10 cellular contexts compared by ENCODE assay signal in the genomic region with DNA sequence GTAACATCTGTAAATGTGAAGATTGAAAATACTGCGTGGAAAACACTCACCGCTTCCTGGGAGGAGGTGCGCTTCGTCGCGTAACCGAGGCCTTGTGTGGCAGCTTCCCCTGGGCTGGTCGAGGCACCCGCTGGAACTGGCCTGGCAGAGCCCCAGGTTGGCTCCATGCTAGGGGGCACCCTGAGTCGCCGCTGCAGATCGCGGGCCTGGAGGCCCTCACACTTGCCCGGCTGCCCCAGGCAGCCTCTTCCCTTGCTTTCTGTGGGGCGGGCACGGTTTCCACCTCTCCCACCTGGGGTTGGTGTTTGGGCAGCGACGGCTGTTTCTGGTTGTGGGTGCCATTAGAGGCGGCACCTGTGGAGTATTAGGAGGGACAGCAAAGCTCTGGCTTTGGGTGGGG. TPM values are rescaled to one million over a fixed set of nuclear protein-coding genes. Genes with fewer than 3 reads are reported as not detected.
DNase-seq lines count a peak whose midpoint lies in the region; ATAC-seq and TF ChIP-seq lines count a peak whose summit lies in the region.
"Had no signal": no experiment of that assay in that cellular context is flagged by ENCODE, and none has a peak within 500 bp of the region (broad histone marks: within the 10 kb centered on the region; RNA-seq: fewer than 3 reads in every experiment).

No MANE protein-coding gene starts in this region.

- 66 to 77% (median 73%) methylated on average over 19 of the region's 19 CpGs for WGBS in ovary, 3 donors

- peak overlapping the region; percentile 78 for H2AFZ ChIP-seq in fibroblast of lung (ENCODE audit: low read length)

- peak overlapping the region in 7 of 10 experiments; percentile 10 to 65 (median 54); a peak in 9 of 20 replicates for H3K4me3 ChIP-seq in BLaER1 treated with 17β-estradiol and CSF1 and Interleukin-3, amounts not matched to agents 10 nM and 100 nM
- H3K4me3 ChIP-seq in fibroblast of lung (replicated peaks in 1 of 4; ENCODE audit: control extremely low read depth in 1 of 4, insufficient read depth in 1 of 4, low read depth in 3 of 4, low read length in 4 of 4) (peak overlapping the region; percentile 47 to 84 (median 66)), ovary (peak overlapping the region; percentile 96)

- ATAC-seq in T-helper 17 cell (no peak), GM21423 (IDR thresholded peaks at IDR 0.05; ENCODE audit: unreplicated experiment) (no peak), GM18498 (IDR thresholded peaks at IDR 0.05; ENCODE audit: unreplicated experiment) (no peak)

- DNase-seq in T-helper 17 cell = no peak
- no peak for DNase-seq in fibroblast of lung (ENCODE audit: low read depth in 2 of 2)
- DNase-seq in ovary = peak in 4 of 5 donors; percentile 15 to 51 (median 43)
- DNase-seq in DMS153 (lab: John Stamatoyannopoulos, UW) = no peak
- no peak for DNase-seq in NCI-H69 (lab: John Stamatoyannopoulos, UW)
- DNase-seq: cerebellar nuclear complex, OCI-M1 had no signal

- TF ChIP-seq EP300 in ovary (IDR thresholded peaks at IDR 0.05) = no peak

- H3K79me2 ChIP-seq in fibroblast of lung (ENCODE audit: control insufficient read depth, insufficient read depth, low read length) = peaks cover 8% of the 10 kb centered on the region

- TF ChIP-seq CTCF in fibroblast of lung (conservative IDR thresholded peaks at IDR 0.05 in 1 of 2, IDR thresholded peaks at IDR 0.05 in 1 of 2; ENCODE audit: low read depth in 1 of 2, low read length in 2 of 2) = no peak
- no peak for TF ChIP-seq CTCF in ovary (IDR thresholded peaks at IDR 0.05)

- H3K27ac Mint-ChIP-seq in T-helper 17 cell = peak overlapping the region; percentile 72

- no peaks in the 10 kb centered on the region for H3K27me3 ChIP-seq in BLaER1 treated with 17β-estradiol and CSF1 and Interleukin-3, amounts not matched to agents 10 nM and 100 nM
- H3K27me3 ChIP-seq in fibroblast of lung (ENCODE audit: control insufficient read depth, insufficient read depth, low read length) (no peaks in the 10 kb centered on the region), ovary (no peaks in the 10 kb centered on the region)

- TF ChIP-seq POLR2A in ovary (IDR thresholded peaks at IDR 0.05) = no peak

- H3K36me3 Mint-ChIP-seq in T-helper 17 cell (ENCODE audit: low read depth) = peaks cover 5% of the 10 kb centered on the region

- intact Hi-C loops in ovary (cut with DNase I) = loop anchor here in 2 of 4 donors (2.0 to 10.0 kb wide), 3 partner anchors 206 to 336 kb away; partner anchors contain the start of genes ZNF354A (in 1 of the 2) and ZNF354B (in 1 of the 2)

- peaks cover 0 to 11% (median 0%) of the 10 kb centered on the region in 11 experiments; a peak in 4 of 22 replicates for H3K36me3 ChIP-seq in BLaER1 treated with 17β-estradiol and CSF1 and Interleukin-3, amounts not matched to agents 10 nM and 100 nM
- H3K36me3 ChIP-seq in fibroblast of lung (ENCODE audit: control insufficient read depth, insufficient read depth, low read length) (no peaks in the 10 kb centered on the region), ovary (no peaks in the 10 kb centered on the region)

- H3K4me3 Mint-ChIP-seq in T-helper 17 cell = peak overlapping the region; percentile 94

- no peak overlapping the region for H3K4me2 ChIP-seq in BLaER1 treated with 17β-estradiol and CSF1 and Interleukin-3, amounts not matched to agents 10 nM and 100 nM
- peak overlapping the region; percentile 81 for H3K4me2 ChIP-seq in fibroblast of lung (ENCODE audit: extremely low read depth, insufficient read depth, low read length)

- no peak overlapping the region for H3K27ac ChIP-seq in BLaER1 treated with 17β-estradiol and CSF1 and Interleukin-3, amounts not matched to agents 10 nM and 100 nM
- peak overlapping the region; percentile 49 for H3K27ac ChIP-seq in fibroblast of lung (ENCODE audit: insufficient read depth, low read length)
- no peak overlapping the region for H3K27ac ChIP-seq in ovary

- H3K4me1 Mint-ChIP-seq in T-helper 17 cell = peaks cover 8% of the 10 kb centered on the region

- peaks cover 80 to 98% (median 92%) of the 10 kb centered on the region in 11 experiments for H3K9me3 ChIP-seq in BLaER1 treated with 17β-estradiol and CSF1 and Interleukin-3, amounts not matched to agents 10 nM and 100 nM (replicated peaks in 1 of 11)
- H3K9me3 ChIP-seq in T-helper 17 cell (ENCODE audit: control insufficient read depth, low read length, poor library complexity, severe bottlenecking) (peaks cover 3% of the 10 kb centered on the region), fibroblast of lung (ENCODE audit: control insufficient read depth, insufficient read depth, low read depth, low read length) (no peaks in the 10 kb centered on the region), ovary (peaks cover 0 to 7% of the 10 kb centered on the region in 2 donors)

- no peaks in the 10 kb centered on the region for H4K20me1 ChIP-seq in BLaER1 treated with 17β-estradiol and CSF1 and Interleukin-3, amounts not matched to agents 10 nM and 100 nM
- no peaks in the 10 kb centered on the region for H4K20me1 ChIP-seq in fibroblast of lung (ENCODE audit: control insufficient read depth, extremely low read depth, insufficient read depth, low read length)

- H3K4me1 ChIP-seq in BLaER1 treated with 17β-estradiol and CSF1 and Interleukin-3, amounts not matched to agents 10 nM and 100 nM = peaks cover 0 to 3% (median 0%) of the 10 kb centered on the region in 10 experiments; a peak in 1 of 20 replicates
- H3K4me1 ChIP-seq in fibroblast of lung (ENCODE audit: control insufficient read depth, extremely low read depth, insufficient read depth, low read length) (no peaks in the 10 kb centered on the region), ovary (ENCODE audit: insufficient read depth) (peaks cover 3% of the 10 kb centered on the region)

- no peak overlapping the region for H3K9ac ChIP-seq in BLaER1 treated with 17β-estradiol and CSF1 and Interleukin-3, amounts not matched to agents 10 nM and 100 nM
- peak overlapping the region; percentile 66 for H3K9ac ChIP-seq in fibroblast of lung (ENCODE audit: insufficient read depth, low read length)

- H3K27me3 Mint-ChIP-seq in T-helper 17 cell = peaks cover 8% of the 10 kb centered on the region

RNA-seq across cellular contexts. Expression of gene ZNF354C, which starts 0.9 kb away (rescaled TPM):
- total RNA-seq in T-helper 17 cell = 1 to 10 TPM; 3.6 to 4.1 TPM
- total RNA-seq in fibroblast of lung = 11.8 and 12.4 TPM in 2 replicates
- 4.4 and 4.5 TPM in 2 replicates for polyA plus RNA-seq in fibroblast of lung
- 3.2 and 3.4 TPM in 2 replicates for polyA plus RNA-seq in fibroblast of lung (2012)
- polyA minus RNA-seq in fibroblast of lung (ENCODE audit: low replicate concordance) = 0.39 and 2.8 TPM in 2 replicates
- 10 to 100 TPM in 3 of 7 donors, 1 to 10 TPM in 4; 4.9 to 11.8 (median 10.0) TPM for total RNA-seq in ovary
- polyA plus RNA-seq in ovary = 1 to 10 TPM; 4.1 to 6.2 TPM

RNA-seq across cellular contexts. Expression of gene ZNF879, which starts 37.4 kb away (rescaled TPM):
- total RNA-seq in T-helper 17 cell = 1 to 10 TPM; 4.8 to 4.9 TPM
- 6.2 and 7.1 TPM in 2 replicates for total RNA-seq in fibroblast of lung
- 1.5 and 1.8 TPM in 2 replicates for polyA plus RNA-seq in fibroblast of lung
- polyA plus RNA-seq in fibroblast of lung (2012) = 1.2 and 1.4 TPM in 2 replicates
- polyA minus RNA-seq in fibroblast of lung (ENCODE audit: low replicate concordance) = not detected in 2 replicates
- 10 to 100 TPM in 1 of 7 donors, 1 to 10 TPM in 6; 2.5 to 12.1 (median 5.8) TPM for total RNA-seq in ovary
- 1 to 10 TPM; 2.7 to 3.1 TPM for polyA plus RNA-seq in ovary

Comparison
In these comparisons a context has a peak if more than half of its experiments do, and no peak if none do; other contexts are left out.
1. DNase-seq: peak in ovary (4 of 5); none in T-helper 17 cell (0 of 3), fibroblast of lung (0 of 2), DMS153 (single experiment) and NCI-H69 (single experiment).
2. Peak in every context shown above with its lines, with median percentiles within 50 percentile points of each other: H3K4me3 ChIP-seq.